In the genomic region with DNA sequence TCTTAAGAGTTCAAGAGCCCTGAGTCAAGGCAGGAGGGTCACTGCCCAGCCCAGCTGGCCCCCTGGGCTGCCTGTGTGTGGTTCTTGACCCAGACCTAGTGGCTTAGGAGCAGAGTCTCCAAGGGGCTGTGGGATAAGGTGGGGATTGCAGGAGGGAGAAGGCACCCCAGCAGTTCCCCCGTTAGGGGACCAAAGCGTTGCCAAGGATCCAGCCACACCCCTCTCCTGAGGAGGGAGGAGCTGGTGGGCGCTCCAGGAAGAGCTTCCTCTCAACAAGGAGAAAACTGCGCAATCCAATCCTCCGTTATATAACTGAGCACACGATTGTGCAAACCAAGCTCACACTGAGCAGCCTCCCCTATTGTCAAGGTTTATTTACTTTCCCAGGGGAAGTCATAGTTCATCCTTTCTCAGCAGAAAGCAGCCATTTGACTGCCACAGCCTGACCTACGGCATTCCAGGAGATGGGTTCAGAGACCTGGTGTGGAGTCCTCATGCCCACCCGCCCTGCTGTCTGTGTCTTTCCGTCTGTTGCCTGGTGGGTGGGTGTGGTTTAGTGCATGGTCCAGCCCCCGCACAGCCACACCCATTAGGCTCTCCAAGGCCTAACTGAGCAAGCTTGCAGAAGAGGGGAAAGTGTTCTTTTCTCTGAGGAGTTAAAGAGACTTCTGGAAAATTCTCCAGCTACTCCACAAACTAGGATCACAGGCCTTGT, we compare ENCODE assay signal across 9 cellular contexts. TPM values are rescaled to one million over a fixed set of nuclear protein-coding genes. Genes with fewer than 3 reads are reported as not detected.
DNase-seq lines count a peak whose midpoint lies in the region; ATAC-seq and TF ChIP-seq lines count a peak whose summit lies in the region.
"Had no signal": no experiment of that assay in that cellular context is flagged by ENCODE, and none has a peak within 500 bp of the region (broad histone marks: within the 10 kb centered on the region; RNA-seq: fewer than 3 reads in every experiment).

No MANE protein-coding gene starts in this region.

- TF ChIP-seq EP300 in tibial nerve (IDR thresholded peaks at IDR 0.05), result peak; percentile 48 to 90

- intact Hi-C loops in A673 (cut with micrococcal nuclease; ENCODE audit: unreplicated experiment) (loop anchor here (5.0 kb wide), 1 partner anchor 36 kb away; a partner anchor contains a TSS), ascending aorta (cut with DNase I) (no loop called here)
- intact Hi-C loops in activated T-helper 2 cell treated with anti-CD3 and anti-CD28 coated beads, Interferon-gamma antibody, Interleukin-2, Interleukin-4, amounts not matched to agents 10 μg/mL and 5 μg/mL and 100 μg/mL, durations not matched to agents 14 hours and 24 hours and 36 hours (cut with micrococcal nuclease), result loop anchor here (5.0 kb wide), 2 partner anchors 36 to 84 kb away; a partner anchor contains a TSS

- peak overlapping the region; percentile 48 for H3K27ac ChIP-seq in A673 (ENCODE audit: low read depth, low read length, poor library complexity, severe bottlenecking)
- peak overlapping the region; percentile 89 to 90 for H3K27ac ChIP-seq in ascending aorta
- H3K27ac ChIP-seq in tibial nerve, result peak overlapping the region; percentile 63 to 89 (median 74)

- H3K27me3 ChIP-seq in A673 (replicated peaks; ENCODE audit: insufficient read depth, low read depth, low read length, poor library complexity), result no peaks in the 10 kb centered on the region
- no peaks in the 10 kb centered on the region for H3K27me3 ChIP-seq in ascending aorta
- H3K27me3 ChIP-seq in tibial nerve, result no peaks in the 10 kb centered on the region

- H3K27me3 Mint-ChIP-seq in activated T-helper 2 cell treated with anti-CD3 and anti-CD28 coated beads, Interferon-gamma antibody, Interleukin-2, Interleukin-4, amounts not matched to agents 10 μg/mL and 5 μg/mL and 100 μg/mL, durations not matched to agents 14 hours and 24 hours and 36 hours (ENCODE audit: low read depth), result peaks cover 11% of the 10 kb centered on the region

- H3K36me3 ChIP-seq in A673 (ENCODE audit: insufficient read depth, low read length, poor library complexity, severe bottlenecking) (no peaks in the 10 kb centered on the region), ascending aorta (no peaks in the 10 kb centered on the region), tibial nerve (no peaks in the 10 kb centered on the region)

- CTCF ChIA-PET in A673 (lab: Charles Lee), result interaction anchor here (0.6 to 1.9 kb wide), 3 partner anchors 12 to 339 kb away, joined by 3 to 5 read pairs (median 5); a partner anchor contains a TSS

- peaks cover 41% of the 10 kb centered on the region for H3K4me1 ChIP-seq in A673 (ENCODE audit: insufficient read depth, low read length, poor library complexity, severe bottlenecking)
- peaks cover 41 to 61% of the 10 kb centered on the region in 2 donors for H3K4me1 ChIP-seq in ascending aorta
- H3K4me1 ChIP-seq in tibial nerve, result peaks cover 0 to 84% (median 60%) of the 10 kb centered on the region in 4 donors

- TF ChIP-seq POLR2A in tibial nerve (IDR thresholded peaks at IDR 0.05), result peak in 1 of 2 donors; percentile 24

- H3K9me3 Mint-ChIP-seq in activated T-helper 2 cell treated with anti-CD3 and anti-CD28 coated beads, Interferon-gamma antibody, Interleukin-2, Interleukin-4, amounts not matched to agents 10 μg/mL and 5 μg/mL and 100 μg/mL, durations not matched to agents 14 hours and 24 hours and 36 hours, result no peaks in the 10 kb centered on the region
- H3K9me3 Mint-ChIP-seq: T-helper 1 cell treated with Interleukin-12 subunit alpha and Interleukin-12 subunit beta and Interleukin-4 antibody, amounts not matched to agents 30 μg/mL and 1 μg/mL, for 36 hours had no signal

- TF ChIP-seq CTCF in A673 (conservative IDR thresholded peaks at IDR 0.05; ENCODE audit: low read depth, low read length), result no peak
- TF ChIP-seq CTCF in ascending aorta (IDR thresholded peaks at IDR 0.05), result no peak
- TF ChIP-seq CTCF in tibial nerve (IDR thresholded peaks at IDR 0.05), result peak in 1 of 5 experiments; percentile 14

- BruUV-seq in A673 (replicated peaks; lab: Mats Ljungman, UMichigan), result no TSS peak

- peaks cover 10% of the 10 kb centered on the region for H3K4me1 Mint-ChIP-seq in activated T-helper 2 cell treated with anti-CD3 and anti-CD28 coated beads, Interferon-gamma antibody, Interleukin-2, Interleukin-4, amounts not matched to agents 10 μg/mL and 5 μg/mL and 100 μg/mL, durations not matched to agents 14 hours and 24 hours and 36 hours (ENCODE audit: low read depth)

- H3K27ac Mint-ChIP-seq in activated T-helper 2 cell treated with anti-CD3 and anti-CD28 coated beads, Interferon-gamma antibody, Interleukin-2, Interleukin-4, amounts not matched to agents 10 μg/mL and 5 μg/mL and 100 μg/mL, durations not matched to agents 14 hours and 24 hours and 36 hours, result no peak overlapping the region
- H3K27ac Mint-ChIP-seq: T-helper 1 cell treated with Interleukin-12 subunit alpha and Interleukin-12 subunit beta and Interleukin-4 antibody, amounts not matched to agents 30 μg/mL and 1 μg/mL, for 36 hours had no signal

- no peaks in the 10 kb centered on the region for H3K36me3 Mint-ChIP-seq in activated T-helper 2 cell treated with anti-CD3 and anti-CD28 coated beads, Interferon-gamma antibody, Interleukin-2, Interleukin-4, amounts not matched to agents 10 μg/mL and 5 μg/mL and 100 μg/mL, durations not matched to agents 14 hours and 24 hours and 36 hours (ENCODE audit: low read depth)

- ATAC-seq in GM21515 (IDR thresholded peaks at IDR 0.05; ENCODE audit: unreplicated experiment), result no peak

- DNase-seq in A673 (ENCODE audit: low spot score) (peak; percentile 87), MV-4-11 (lab: John Stamatoyannopoulos, UW) (peak; percentile 89), ascending aorta (ENCODE audit: low spot score in 2 of 2) (no peak), left kidney (ENCODE audit: low read depth, low spot score) (peak; percentile 76), tibial nerve (ENCODE audit: low spot score in 2 of 2) (peak; percentile 61 to 73)
- DNase-seq in activated T-helper 2 cell treated with anti-CD3 and anti-CD28 coated beads, Interferon-gamma antibody, Interleukin-2, Interleukin-4, amounts not matched to agents 10 μg/mL and 5 μg/mL and 100 μg/mL, durations not matched to agents 14 hours and 24 hours and 36 hours (ENCODE audit: low spot score), result no peak
- DNase-seq in activated CD4-positive, alpha-beta T cell treated with anti-CD3 and anti-CD28 coated beads for 1 hour, result no peak

- H3K9me3 ChIP-seq in A673 (ENCODE audit: low read depth, low read length, poor library complexity, severe bottlenecking) (no peaks in the 10 kb centered on the region), ascending aorta (no peaks in the 10 kb centered on the region), tibial nerve (no peaks in the 10 kb centered on the region)

- POLR2A ChIA-PET in A673 (lab: Charles Lee; ENCODE audit: low non-redundant PET), result no interaction called here

- peak overlapping the region; percentile 38 for H3K4me3 ChIP-seq in A673 (ENCODE audit: low read depth, low read length, poor library complexity, severe bottlenecking)
- H3K4me3 ChIP-seq in ascending aorta, result peak overlapping the region in 1 of 2 donors; percentile 7
- H3K4me3 ChIP-seq in tibial nerve, result no peak overlapping the region

- H3K4me3 Mint-ChIP-seq in activated T-helper 2 cell treated with anti-CD3 and anti-CD28 coated beads, Interferon-gamma antibody, Interleukin-2, Interleukin-4, amounts not matched to agents 10 μg/mL and 5 μg/mL and 100 μg/mL, durations not matched to agents 14 hours and 24 hours and 36 hours (ENCODE audit: low read depth), result no peak overlapping the region
- H3K4me3 Mint-ChIP-seq: T-helper 1 cell treated with Interleukin-12 subunit alpha and Interleukin-12 subunit beta and Interleukin-4 antibody, amounts not matched to agents 30 μg/mL and 1 μg/mL, for 36 hours had no signal

- WGBS in tibial nerve, 2 donors, result 31 to 40% methylated on average over 10 of the region's 10 CpGs

RNA-seq across cellular contexts. Expression of a gene that starts 3.5 kb away (rescaled TPM):
- total RNA-seq in A673 (2021) (22.4 and 22.8 TPM in 2 replicates), ascending aorta (127 TPM), tibial nerve (100 to 1,000 TPM in 3 of 4 donors, 10 to 100 TPM in 1; 80.1 to 203 (median 133) TPM)
- 2.2 and 2.9 TPM in 2 replicates for total RNA-seq in activated T-helper 2 cell treated with anti-CD3 and anti-CD28 coated beads, Interferon-gamma antibody, Interleukin-2, Interleukin-4, amounts not matched to agents 10 μg/mL and 5 μg/mL and 100 μg/mL, durations not matched to agents 14 hours and 24 hours and 36 hours

RNA-seq across cellular contexts. Expression of a gene that starts 35.8 kb away (rescaled TPM):
- total RNA-seq in A673 (2021) (486 and 491 TPM in 2 replicates), ascending aorta (49.4 TPM), tibial nerve (100 to 1,000 TPM; 130 to 178 (median 146) TPM)
- 255 and 270 TPM in 2 replicates for total RNA-seq in activated T-helper 2 cell treated with anti-CD3 and anti-CD28 coated beads, Interferon-gamma antibody, Interleukin-2, Interleukin-4, amounts not matched to agents 10 μg/mL and 5 μg/mL and 100 μg/mL, durations not matched to agents 14 hours and 24 hours and 36 hours

Comparison
In these comparisons a context has a peak if more than half of its experiments do, and no peak if none do; other contexts are left out.
1. DNase-seq: peak in A673 (single experiment), MV-4-11 (single experiment), left kidney (single experiment) and tibial nerve (2 of 2); none in ascending aorta (0 of 2), activated T-helper 2 cell treated with anti-CD3 and anti-CD28 coated beads, Interferon-gamma antibody, Interleukin-2, Interleukin-4, amounts not matched to agents 10 μg/mL and 5 μg/mL and 100 μg/mL, durations not matched to agents 14 hours and 24 hours and 36 hours (single experiment) and activated CD4-positive, alpha-beta T cell treated with anti-CD3 and anti-CD28 coated beads for 1 hour (single experiment).
2. Peak in every context shown above with its lines, with median percentiles within 50 percentile points of each other: H3K27ac ChIP-seq.